ENCODE assay signal across 25 cellular contexts in genomic region chr20:48364688-48365421, GRCh38.
DNase-seq lines count a peak whose midpoint lies in the region; ATAC-seq and TF ChIP-seq lines count a peak whose summit lies in the region.
"Had no signal": no experiment of that assay in that cellular context is flagged by ENCODE, and none has a peak within 500 bp of the region (broad histone marks: within the 10 kb centered on the region; RNA-seq: fewer than 3 reads in every experiment).

No MANE protein-coding gene starts in this region.

- no peaks in the 10 kb centered on the region for H3K9me2 ChIP-seq in OCI-LY7 (ENCODE audit: insufficient read depth, low read length)

- H3K36me3 ChIP-seq in OCI-LY7 (ENCODE audit: insufficient read depth, low read length) (no peaks in the 10 kb centered on the region), neuronal stem cell (replicated peaks in 1 of 2; ENCODE audit: control insufficient read depth in 2 of 2, insufficient read depth in 2 of 2, low read length in 2 of 2) (no peaks in the 10 kb centered on the region)
- H3K36me3 ChIP-seq: breast epithelium, stomach, thyroid gland had no signal

- H3K4ac ChIP-seq in neuronal stem cell (ENCODE audit: low read length): no peak overlapping the region

- H3K9me3 ChIP-seq in OCI-LY7 (ENCODE audit: low read length) (no peaks in the 10 kb centered on the region), neuronal stem cell (replicated peaks in 1 of 2; ENCODE audit: control insufficient read depth in 2 of 2, insufficient read depth in 1 of 2, low read depth in 1 of 2, low read length in 2 of 2) (peaks cover 4 to 7% of the 10 kb centered on the region in 2 donors)
- H3K9me3 ChIP-seq: breast epithelium, thyroid gland had no signal

- peak; percentile 51 for DNase-seq in GM10248 (ENCODE audit: extremely low spot score)
- peak; percentile 22 for DNase-seq in OCI-LY7 (ENCODE audit: low spot score)
- no peak for DNase-seq in neuronal stem cell (ENCODE audit: low spot score)
- no peak for DNase-seq in DMS 273 (lab: John Stamatoyannopoulos, UW; ENCODE audit: unreplicated experiment)
- no peak for DNase-seq in NCI-H774 (lab: John Stamatoyannopoulos, UW)
- DNase-seq: activated CD4-positive, alpha-beta memory T cell treated with anti-CD3 and anti-CD28 coated beads for 36 hours; activated CD4-positive, CD25-positive, alpha-beta regulatory T cell treated with anti-CD3 and anti-CD28 coated beads, Interleukin-2, amount 50 U/mL, for 72 hours; activated CD8-positive, alpha-beta memory T cell treated with anti-CD3 and anti-CD28 coated beads, Interleukin-2, amount 50 U/mL, for 4 hours; activated naive CD4-positive, alpha-beta T cell treated with anti-CD3 and anti-CD28 coated beads, Interleukin-2, amount 10 ng/mL, durations not matched to agents 7 days and 5 days; Caco-2; DMS79; GF-D8; hypothalamus; immature natural killer cell; mesenchymal stem cell; NCI-H1092 treated with DMSO at 0.1 percent for 48 hours; NCI-H2081; NCI-H226; NCI-H748 treated with DMSO at 0.1 percent for 48 hours; stomach; thyroid gland had no signal

- H3K14ac ChIP-seq in neuronal stem cell (ENCODE audit: low read length): no peak overlapping the region

- H2BK12ac ChIP-seq in neuronal stem cell (ENCODE audit: low read length): no peak overlapping the region

- H3K4me2 ChIP-seq in OCI-LY7 (ENCODE audit: low read length) (no peak overlapping the region), neuronal stem cell (ENCODE audit: insufficient read depth, low read length, poor library complexity, severe bottlenecking) (no peak overlapping the region)

- H4K20me1 ChIP-seq in OCI-LY7 (ENCODE audit: insufficient read depth, low read length): no peaks in the 10 kb centered on the region

- TF ChIP-seq CTCF in GM10248 (IDR thresholded peaks at IDR 0.05; ENCODE audit: control extremely low read depth, extremely low read depth, low read depth, missing control alignments) (no peak), OCI-LY7 (conservative IDR thresholded peaks at IDR 0.05; ENCODE audit: low read length) (no peak)

- H3K4me1 ChIP-seq in OCI-LY7 (ENCODE audit: insufficient read depth, low read length, poor library complexity, severe bottlenecking) (peaks cover 22% of the 10 kb centered on the region), neuronal stem cell (ENCODE audit: control insufficient read depth in 2 of 2, insufficient read depth in 1 of 2, low read depth in 1 of 2, low read length in 2 of 2) (peaks cover 5 to 10% of the 10 kb centered on the region in 2 donors)
- H3K4me1 ChIP-seq: breast epithelium, Caco-2 had no signal

- H3K27ac ChIP-seq in OCI-LY7 (ENCODE audit: low read depth, low read length, poor library complexity, severe bottlenecking): no peak overlapping the region
- H3K27ac ChIP-seq in neuronal stem cell (replicated peaks; ENCODE audit: low read length): no peak overlapping the region
- H3K27ac ChIP-seq: breast epithelium, RWPE1, stomach, thyroid gland had no signal

- WGBS in neuronal stem cell (ENCODE audit: extremely low coverage in 2 of 2, insufficient read length in 2 of 2, insufficient replicate concordance in 1 of 2), 2 donors: no CpG with 5 or more reads among the region's 11 CpGs

- CTCF ChIA-PET in GM10248 (lab: Yijun Ruan, JAX): interaction anchor here (0.7 to 2.6 kb wide), 6 partner anchors 14 to 256 kb away, joined by 3 to 10 read pairs (median 4); no protein-coding TSS in a partner anchor
- CTCF ChIA-PET in OCI-LY7 (lab: Charles Lee; ENCODE audit: unreplicated experiment): no interaction called here

- H3K9ac ChIP-seq in neuronal stem cell (ENCODE audit: low read depth, low read length, poor library complexity): no peak overlapping the region

- H2BK120ac ChIP-seq in neuronal stem cell (ENCODE audit: low read depth, low read length): no peak overlapping the region

- POLR2A ChIA-PET in GM10248 (lab: Yijun Ruan, JAX): no interaction called here
- POLR2A ChIA-PET in OCI-LY7 (lab: Charles Lee): interaction anchor here (0.6 kb wide), 1 partner anchor 814 kb away, joined by 4 read pairs; no protein-coding TSS in a partner anchor

- ATAC-seq in GM18868 (IDR thresholded peaks at IDR 0.05; ENCODE audit: unreplicated experiment) (peak; percentile 54), SK-N-SH treated with all-trans-retinoic acid at 6 μM for 48 hours (no peak)

- H2AFZ ChIP-seq in OCI-LY7 (ENCODE audit: low read length) (no peak overlapping the region), neuronal stem cell (ENCODE audit: low read length) (no peak overlapping the region)

- intact Hi-C loops in OCI-LY7 (cut with micrococcal nuclease; ENCODE audit: unreplicated experiment): loop anchor here (5.0 kb wide), 1 partner anchor 638 kb away; no protein-coding TSS in a partner anchor

- H3K79me1 ChIP-seq in neuronal stem cell (ENCODE audit: low read depth, low read length): no peaks in the 10 kb centered on the region

- no TSS peak for BruUV-seq in OCI-LY7 (replicated peaks; lab: Mats Ljungman, UMichigan)

- H3K4me3 ChIP-seq in OCI-LY7 (ENCODE audit: low read depth, low read length, poor library complexity, severe bottlenecking): no peak overlapping the region
- no peak overlapping the region for H3K4me3 ChIP-seq in neuronal stem cell (ENCODE audit: low read length in 2 of 2)
- H3K4me3 ChIP-seq: breast epithelium, stomach, thyroid gland had no signal

- no peaks in the 10 kb centered on the region for H3K79me2 ChIP-seq in OCI-LY7 (ENCODE audit: insufficient read depth, low read depth, low read length)

- no peak overlapping the region for H2BK15ac ChIP-seq in neuronal stem cell (ENCODE audit: low read length)

- H2BK5ac ChIP-seq in neuronal stem cell (ENCODE audit: low read length): no peak overlapping the region

- no peak overlapping the region for H4K91ac ChIP-seq in neuronal stem cell (ENCODE audit: low read depth, low read length, poor library complexity)

- peak overlapping the region; percentile 35 for H3K23ac ChIP-seq in neuronal stem cell (ENCODE audit: low read depth, low read length, poor library complexity)

- peaks cover 0 to 14% (median 0%) of the 10 kb centered on the region in 3 experiments for H3K27me3 ChIP-seq in neuronal stem cell (ENCODE audit: control insufficient read depth in 3 of 3, insufficient read depth in 3 of 3, low read depth in 1 of 3, low read length in 3 of 3)
- H3K27me3 ChIP-seq: thyroid gland had no signal

- no peak overlapping the region for H2AK5ac ChIP-seq in neuronal stem cell (ENCODE audit: low read depth, low read length)

- no peak overlapping the region for H4K8ac ChIP-seq in neuronal stem cell (ENCODE audit: low read depth, low read length)

- no peak overlapping the region for H3K18ac ChIP-seq in neuronal stem cell (ENCODE audit: low read length)

TF ChIP-seq in SK-N-SH treated with all-trans-retinoic acid at 6 μM for 48 hours, 23 proteins besides CTCF, POLR2A, EP300 and RAD21:
- TF ChIP-seq, protein P1, sequence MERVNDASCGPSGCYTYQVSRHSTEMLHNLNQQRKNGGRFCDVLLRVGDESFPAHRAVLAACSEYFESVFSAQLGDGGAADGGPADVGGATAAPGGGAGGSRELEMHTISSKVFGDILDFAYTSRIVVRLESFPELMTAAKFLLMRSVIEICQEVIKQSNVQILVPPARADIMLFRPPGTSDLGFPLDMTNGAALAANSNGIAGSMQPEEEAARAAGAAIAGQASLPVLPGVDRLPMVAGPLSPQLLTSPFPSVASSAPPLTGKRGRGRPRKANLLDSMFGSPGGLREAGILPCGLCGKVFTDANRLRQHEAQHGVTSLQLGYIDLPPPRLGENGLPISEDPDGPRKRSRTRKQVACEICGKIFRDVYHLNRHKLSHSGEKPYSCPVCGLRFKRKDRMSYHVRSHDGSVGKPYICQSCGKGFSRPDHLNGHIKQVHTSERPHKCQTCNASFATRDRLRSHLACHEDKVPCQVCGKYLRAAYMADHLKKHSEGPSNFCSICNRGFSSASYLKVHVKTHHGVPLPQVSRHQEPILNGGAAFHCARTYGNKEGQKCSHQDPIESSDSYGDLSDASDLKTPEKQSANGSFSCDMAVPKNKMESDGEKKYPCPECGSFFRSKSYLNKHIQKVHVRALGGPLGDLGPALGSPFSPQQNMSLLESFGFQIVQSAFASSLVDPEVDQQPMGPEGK (CRISPR knock-in tag; IDR thresholded peaks at IDR 0.05; ENCODE audit: borderline replicate concordance): no peak
- TF ChIP-seq ZFP3 (CRISPR knock-in tag; IDR thresholded peaks at IDR 0.05) (no peak), TCF4 (CRISPR knock-in tag; IDR thresholded peaks at IDR 0.05; ENCODE audit: borderline replicate concordance) (no peak), ISL1 (CRISPR knock-in tag; IDR thresholded peaks at IDR 0.05) (no peak), GLIS3 (CRISPR knock-in tag; IDR thresholded peaks at IDR 0.05) (no peak)

Comparison
In these comparisons a context has a peak if more than half of its experiments do, and no peak if none do; other contexts are left out.
1. DNase-seq: peak in GM10248 (single experiment) and OCI-LY7 (single experiment); none in neuronal stem cell (single experiment), DMS 273 (single experiment) and NCI-H774 (single experiment).